18 cellular contexts compared by ENCODE assay signal in genomic region chr7:46716926-46717325, GRCh38.
"Had no signal": no experiment of that assay in that cellular context is flagged by ENCODE, and none has a peak within 500 bp of the region (broad histone marks: within the 10 kb centered on the region; RNA-seq: fewer than 3 reads in every experiment).

No MANE protein-coding gene starts in this region.

- H3K9me3 Mint-ChIP-seq: activated T-helper 1 cell treated with anti-CD3 and anti-CD28 coated beads, Interleukin-12 subunit alpha, Interleukin-12 subunit beta, Interleukin-2, Interleukin-4 antibody, amounts not matched to agents 30 ng/mL and 10 ng/mL and 1 ng/mL, durations not matched to agents 14 hours and 24 hours and 36 hours; stimulated activated naive B cell treated with anti-CD40 and anti-IgM and Interleukin-4, amounts not matched to agents 10 μg/mL and 1 μg/mL and 100 μg/mL, for 72 hours had no signal

- H3K27me3 ChIP-seq: brain microvascular endothelial cell, gastroesophageal sphincter, transverse colon had no signal

- H3K9me3 ChIP-seq: gastroesophageal sphincter, left ventricle myocardium inferior, transverse colon had no signal

- H3K4me3 ChIP-seq: gastroesophageal sphincter, left ventricle myocardium inferior, transverse colon had no signal

- H3K27ac ChIP-seq: brain microvascular endothelial cell, epithelial cell of prostate, gastroesophageal sphincter, left ventricle myocardium inferior, parathyroid adenoma, transverse colon had no signal

- H3K27me3 Mint-ChIP-seq: central memory CD8-positive, alpha-beta T cell; naive B cell; stimulated activated naive B cell treated with anti-CD40 and anti-IgM and Interleukin-4, amounts not matched to agents 10 μg/mL and 1 μg/mL and 100 μg/mL, for 72 hours had no signal

- H3K4me1 Mint-ChIP-seq: central memory CD8-positive, alpha-beta T cell; naive B cell; stimulated activated naive B cell treated with anti-CD40 and anti-IgM and Interleukin-4, amounts not matched to agents 10 μg/mL and 1 μg/mL and 100 μg/mL, for 72 hours had no signal

- H3K4me1 ChIP-seq: parathyroid adenoma had no signal

- H3K36me3 Mint-ChIP-seq: naive B cell; stimulated activated naive B cell treated with anti-CD40 and anti-IgM and Interleukin-4, amounts not matched to agents 10 μg/mL and 1 μg/mL and 100 μg/mL, for 72 hours had no signal

- DNase-seq: activated CD4-positive, alpha-beta T cell treated with anti-CD3 and anti-CD28 coated beads, Interleukin-2, amount 50 U/mL, for 1 hour; activated CD8-positive, alpha-beta memory T cell treated with anti-CD3 and anti-CD28 coated beads for 24 hours; activated naive CD4-positive, alpha-beta T cell treated with Interleukin-2 at 50 U/mL for 16 hours; anterior cingulate cortex; brain microvascular endothelial cell; cortex of kidney; effector memory CD4-positive, alpha-beta T cell; left ventricle myocardium inferior; naive B cell; stimulated activated naive B cell treated with anti-CD40 and anti-IgM and Interleukin-4, amounts not matched to agents 10 μg/mL and 1 μg/mL and 100 μg/mL, for 72 hours; substantia nigra; transverse colon had no signal

- H3K9ac ChIP-seq: parathyroid adenoma had no signal

- H3K4me3 Mint-ChIP-seq: activated T-helper 1 cell treated with anti-CD3 and anti-CD28 coated beads, Interleukin-12 subunit alpha, Interleukin-12 subunit beta, Interleukin-2, Interleukin-4 antibody, amounts not matched to agents 30 ng/mL and 10 ng/mL and 1 ng/mL, durations not matched to agents 14 hours and 24 hours and 36 hours; central memory CD8-positive, alpha-beta T cell; naive B cell; stimulated activated naive B cell treated with anti-CD40 and anti-IgM and Interleukin-4, amounts not matched to agents 10 μg/mL and 1 μg/mL and 100 μg/mL, for 72 hours; T-helper 2 cell treated with Interferon-gamma antibody and Interleukin-4, amounts not matched to agents 5 μg/mL and 100 μg/mL, for 36 hours had no signal

- H3K27ac Mint-ChIP-seq: activated T-helper 1 cell treated with anti-CD3 and anti-CD28 coated beads, Interleukin-12 subunit alpha, Interleukin-12 subunit beta, Interleukin-2, Interleukin-4 antibody, amounts not matched to agents 30 ng/mL and 10 ng/mL and 1 ng/mL, durations not matched to agents 14 hours and 24 hours and 36 hours; naive B cell; stimulated activated naive B cell treated with anti-CD40 and anti-IgM and Interleukin-4, amounts not matched to agents 10 μg/mL and 1 μg/mL and 100 μg/mL, for 72 hours; T-helper 2 cell treated with Interferon-gamma antibody and Interleukin-4, amounts not matched to agents 5 μg/mL and 100 μg/mL, for 36 hours had no signal

- ATAC-seq: gastroesophageal sphincter; stimulated activated naive B cell treated with anti-CD40 and anti-IgM and Interleukin-4, amounts not matched to agents 10 μg/mL and 1 μg/mL and 100 μg/mL, for 72 hours had no signal

- H3K36me3 ChIP-seq: brain microvascular endothelial cell, gastroesophageal sphincter, left ventricle myocardium inferior, transverse colon had no signal
